ENCODE assay signal across 1 cellular context in genomic region chr17:58120195-58120822, GRCh38.
TF ChIP-seq lines count a peak whose summit lies in the region.

No MANE protein-coding gene starts in this region.

TF ChIP-seq in HepG2, 621 proteins besides CTCF, POLR2A, EP300 and RAD21 (continued from another document):
- TF ChIP-seq THRA (CRISPR knock-in tag; IDR thresholded peaks at IDR 0.05; ENCODE audit: borderline replicate concordance) (peak; percentile 75; the same call in 1 of the 2 replicates), ARNT2 (CRISPR knock-in tag; IDR thresholded peaks at IDR 0.05; ENCODE audit: low read depth) (peak; percentile 55; the same call in 1 of the 2 replicates), ZNF878 (CRISPR knock-in tag; IDR thresholded peaks at IDR 0.05) (peak; percentile 66; the same call in 1 of the 2 replicates), ZNF329 (CRISPR knock-in tag; IDR thresholded peaks at IDR 0.05; ENCODE audit: low read depth) (peak; percentile 61; the same call in 1 of the 2 replicates), RBM39 (IDR thresholded peaks at IDR 0.05; ENCODE audit: low read depth, low read length, poor library complexity, severe bottlenecking) (no peak), PRDM15 (CRISPR knock-in tag; IDR thresholded peaks at IDR 0.05) (no peak), ZSCAN9 (CRISPR knock-in tag; IDR thresholded peaks at IDR 0.05; ENCODE audit: borderline replicate concordance) (peak; percentile 99), MEIS1 (CRISPR knock-in tag; IDR thresholded peaks at IDR 0.05; ENCODE audit: borderline replicate concordance) (no peak), HOXA7 (CRISPR knock-in tag; IDR thresholded peaks at IDR 0.05) (no peak), ZNF12 (CRISPR knock-in tag; IDR thresholded peaks at IDR 0.05) (peak; percentile 74; the same call in 1 of the 2 replicates), POLR2G (IDR thresholded peaks at IDR 0.05; ENCODE audit: low read depth, low read length) (no peak), ZFY (CRISPR knock-in tag; IDR thresholded peaks at IDR 0.05) (no peak), U2AF2 (IDR thresholded peaks at IDR 0.05; ENCODE audit: low read depth, low read length) (no peak), ZMYM3 (CRISPR knock-in tag; IDR thresholded peaks at IDR 0.05) (no peak), ZNF691 (CRISPR knock-in tag; IDR thresholded peaks at IDR 0.05; ENCODE audit: borderline replicate concordance, low read depth) (no peak), GATAD2A (CRISPR knock-in tag; IDR thresholded peaks at IDR 0.05) (peak; percentile 57; the same call in 1 of the 2 replicates), XBP1 (CRISPR knock-in tag; IDR thresholded peaks at IDR 0.05) (no peak), HNRNPLL (IDR thresholded peaks at IDR 0.05; ENCODE audit: low read depth, low read length, poor library complexity, severe bottlenecking) (no peak), ZNF235 (CRISPR knock-in tag; IDR thresholded peaks at IDR 0.05; ENCODE audit: borderline replicate concordance) (no peak), ZBTB3 (CRISPR knock-in tag; IDR thresholded peaks at IDR 0.05; ENCODE audit: borderline replicate concordance, low read depth) (no peak), ATRX (CRISPR knock-in tag; IDR thresholded peaks at IDR 0.05; ENCODE audit: borderline replicate concordance) (no peak), SMAD9 (CRISPR knock-in tag; IDR thresholded peaks at IDR 0.05) (no peak), ZNF788 (CRISPR knock-in tag; IDR thresholded peaks at IDR 0.05; ENCODE audit: borderline replicate concordance) (no peak), MTF2 (CRISPR knock-in tag; IDR thresholded peaks at IDR 0.05; ENCODE audit: borderline replicate concordance) (no peak), ZNF138 (CRISPR knock-in tag; IDR thresholded peaks at IDR 0.05; ENCODE audit: low read depth) (peak; percentile 86; the same call in 1 of the 2 replicates), ZNF414 (CRISPR knock-in tag; IDR thresholded peaks at IDR 0.05) (no peak), POGZ (CRISPR knock-in tag; IDR thresholded peaks at IDR 0.05) (no peak), ZNF407 (CRISPR knock-in tag; IDR thresholded peaks at IDR 0.05; ENCODE audit: not compliant biosample characterization) (no peak), FOXJ3 (CRISPR knock-in tag; IDR thresholded peaks at IDR 0.05; ENCODE audit: borderline replicate concordance) (no peak), NFKB2 (CRISPR knock-in tag; IDR thresholded peaks at IDR 0.05; ENCODE audit: borderline replicate concordance) (no peak), ZNF770 (CRISPR knock-in tag; IDR thresholded peaks at IDR 0.05) (no peak), ZNF576 (CRISPR knock-in tag; IDR thresholded peaks at IDR 0.05) (no peak), ZKSCAN1 (IDR thresholded peaks at IDR 0.05; ENCODE audit: low read length) (no peak), PHF21A (CRISPR knock-in tag; IDR thresholded peaks at IDR 0.05) (no peak), HINFP (CRISPR knock-in tag; IDR thresholded peaks at IDR 0.05; ENCODE audit: low read depth) (no peak; the same call in 1 of the 2 replicates), ZNF619 (CRISPR knock-in tag; IDR thresholded peaks at IDR 0.05) (no peak), ZNF557 (CRISPR knock-in tag; IDR thresholded peaks at IDR 0.05) (no peak), SNAPC2 (CRISPR knock-in tag; IDR thresholded peaks at IDR 0.05) (peak; percentile 57; the same call in 1 of the 2 replicates)
